In the genomic region with DNA sequence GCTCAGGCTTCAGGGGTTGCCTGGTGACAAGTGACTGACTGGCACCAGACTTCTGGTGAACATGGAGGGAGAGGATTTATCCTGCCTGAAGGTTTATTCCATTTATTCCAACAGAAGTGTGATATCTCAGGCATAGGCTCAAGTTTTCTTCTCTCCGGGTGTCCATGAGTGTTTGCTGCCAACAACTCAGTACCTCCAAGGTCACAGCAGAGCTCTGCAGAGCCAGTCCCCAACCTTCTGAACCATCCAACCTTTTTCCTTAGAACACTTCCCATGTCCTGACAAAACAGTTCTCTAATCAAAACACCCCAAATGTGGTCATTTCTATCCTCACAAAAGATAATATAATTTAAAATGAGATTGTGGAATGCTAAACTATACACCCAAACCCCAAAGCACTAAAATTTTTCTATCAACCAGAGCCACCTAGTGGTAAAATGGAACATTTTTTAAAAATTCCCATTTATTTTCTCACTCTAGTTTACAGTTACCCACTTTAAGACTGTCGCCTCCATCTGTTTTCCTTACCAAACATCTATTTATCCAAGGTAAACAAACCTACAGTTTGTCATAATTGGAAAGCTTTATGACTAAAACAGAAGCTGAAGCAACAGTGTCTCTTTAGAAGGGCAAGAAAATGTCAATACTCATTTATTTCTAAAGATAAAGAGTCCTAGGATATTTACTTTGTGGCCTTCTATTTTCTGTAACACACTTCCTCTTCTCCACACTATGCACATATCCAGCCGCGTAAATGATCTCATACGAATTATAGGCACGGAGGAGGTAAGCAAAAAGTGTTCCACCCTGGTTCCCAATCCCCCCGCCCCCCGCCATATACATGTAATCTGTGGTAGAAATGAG, we compare ENCODE assay signal across 8 cellular contexts. TPM values are rescaled to one million over a fixed set of nuclear protein-coding genes. Genes with fewer than 3 reads are reported as not detected.
DNase-seq lines count a peak whose midpoint lies in the region; ATAC-seq and TF ChIP-seq lines count a peak whose summit lies in the region.

No MANE protein-coding gene starts in this region.

- TF ChIP-seq CTCF in cardiac muscle cell (IDR thresholded peaks at IDR 0.05; ENCODE audit: low read depth, low read length): peak; percentile 47

- no peaks in the 10 kb centered on the region for H3K27me3 Mint-ChIP-seq in dendritic cell treated with granulocyte-macrophage colony-stimulating factor and Interleukin-4, amounts not matched to agents 40 ng/mL and 50 ng/mL, for 4 days

- intact Hi-C loops in cardiac septum (cut with DNase I): loop anchor here (5.0 kb wide), 2 partner anchors 138 to 188 kb away; no protein-coding TSS in a partner anchor
- intact Hi-C loops in dendritic cell treated with granulocyte-macrophage colony-stimulating factor and Interleukin-4, amounts not matched to agents 40 ng/mL and 50 ng/mL, for 4 days (cut with micrococcal nuclease): loop anchor here (1.0 to 10.0 kb wide), 5 partner anchors 65 to 233 kb away; no protein-coding TSS in a partner anchor

- peaks cover 12% of the 10 kb centered on the region for H3K4me1 ChIP-seq in cardiac muscle cell (ENCODE audit: low read depth)

- H3K27ac Mint-ChIP-seq in dendritic cell treated with granulocyte-macrophage colony-stimulating factor and Interleukin-4, amounts not matched to agents 40 ng/mL and 50 ng/mL, for 4 days: peak overlapping the region; percentile 24

- H3K27ac ChIP-seq in cardiac muscle cell: no peak overlapping the region

- no peak overlapping the region for H3K4me3 Mint-ChIP-seq in dendritic cell treated with granulocyte-macrophage colony-stimulating factor and Interleukin-4, amounts not matched to agents 40 ng/mL and 50 ng/mL, for 4 days

- H3K9me3 Mint-ChIP-seq in dendritic cell treated with granulocyte-macrophage colony-stimulating factor and Interleukin-4, amounts not matched to agents 40 ng/mL and 50 ng/mL, for 4 days: no peaks in the 10 kb centered on the region

- H3K27me3 ChIP-seq in cardiac muscle cell: no peaks in the 10 kb centered on the region

- H3K9me3 ChIP-seq in cardiac muscle cell (ENCODE audit: low read depth): no peaks in the 10 kb centered on the region

- DNase-seq in cardiac muscle cell (ENCODE audit: low read depth in 1 of 2, low spot score in 1 of 2): peak; percentile 38 to 41
- no peak for DNase-seq in cardiac septum (ENCODE audit: low spot score)
- peak; percentile 2 to 56 for DNase-seq in NCI-H526 (lab: John Stamatoyannopoulos, UW)
- DNase-seq in myocyte (ENCODE audit: low read depth): peak; percentile 43

- H3K4me3 ChIP-seq in cardiac muscle cell: no peak overlapping the region

- ATAC-seq in GM21381 (IDR thresholded peaks at IDR 0.05; ENCODE audit: unreplicated experiment) (no peak), HG02759 (IDR thresholded peaks at IDR 0.05; ENCODE audit: unreplicated experiment) (no peak), GM19395 (IDR thresholded peaks at IDR 0.05; ENCODE audit: unreplicated experiment) (no peak)

- peaks cover 68% of the 10 kb centered on the region for H3K4me1 Mint-ChIP-seq in dendritic cell treated with granulocyte-macrophage colony-stimulating factor and Interleukin-4, amounts not matched to agents 40 ng/mL and 50 ng/mL, for 4 days (ENCODE audit: low read depth)

- H3K36me3 Mint-ChIP-seq in dendritic cell treated with granulocyte-macrophage colony-stimulating factor and Interleukin-4, amounts not matched to agents 40 ng/mL and 50 ng/mL, for 4 days (ENCODE audit: low read depth): no peaks in the 10 kb centered on the region

- no peaks in the 10 kb centered on the region for H3K36me3 ChIP-seq in cardiac muscle cell

RNA-seq across cellular contexts. Expression of gene TMEM154, which starts 39.5 kb away (rescaled TPM):
- total RNA-seq in cardiac muscle cell (0.12 and 0.67 TPM in 2 replicates), cardiac septum (1.6 TPM), myocyte (0.10 and 0.24 TPM in 2 replicates)
- polyA plus RNA-seq in cardiac muscle cell: 0.21 and 1.0 TPM in 2 replicates
- 0.20 TPM for polyA plus RNA-seq in myocyte (2012)
